Comparison of ENCODE assay signal across 8 cellular contexts in the genomic region with DNA sequence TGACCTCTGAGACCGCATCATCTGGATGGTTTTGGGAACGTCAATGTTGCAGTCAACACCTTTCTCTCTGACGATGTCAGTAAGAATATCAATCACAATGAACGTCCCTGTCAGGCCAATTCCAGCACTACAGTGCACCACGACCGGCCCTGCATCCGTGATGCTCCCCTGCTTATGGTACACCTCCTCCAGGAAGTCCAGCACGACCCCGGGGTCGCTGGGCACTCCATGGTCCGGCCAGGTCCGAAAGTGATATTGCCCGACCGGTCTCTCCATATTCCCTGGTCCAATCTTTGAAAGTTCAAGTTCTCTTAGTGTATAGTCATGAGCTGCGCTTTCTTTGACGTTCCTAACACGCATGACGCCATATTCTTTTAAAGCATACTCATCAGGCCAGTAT.
"Had no signal": no experiment of that assay in that cellular context is flagged by ENCODE, and none has a peak within 500 bp of the region (broad histone marks: within the 10 kb centered on the region; RNA-seq: fewer than 3 reads in every experiment).

No MANE protein-coding gene starts in this region.

- FAIRE-seq: G401.6, GM12878, GM12891, GM12892, GM18507, GM19239 had no signal

- DNase-seq: GDM1, GF-D8 had no signal

- H3K4me3 ChIP-seq: GM12878 had no signal
